ENCODE assay signal across 28 cellular contexts in the genomic region with DNA sequence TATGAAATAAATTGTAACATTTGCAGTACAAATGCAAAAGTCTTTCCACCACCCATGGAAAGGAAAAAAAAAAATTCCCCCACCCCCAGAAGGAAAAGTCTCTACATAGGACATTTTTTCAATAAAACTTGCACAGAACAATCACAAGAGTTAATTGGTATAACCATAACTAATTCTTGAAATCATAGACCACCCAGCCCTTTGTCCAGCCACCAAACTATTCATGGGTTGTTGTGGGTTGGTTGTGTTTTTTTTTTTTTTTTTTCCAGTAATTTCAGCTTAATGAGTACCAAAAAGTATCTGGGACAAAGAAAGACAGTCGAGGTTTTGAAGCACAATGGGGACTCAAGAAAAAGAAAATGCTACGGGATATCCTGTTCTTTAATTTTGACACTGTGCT.
"Had no signal": no experiment of that assay in that cellular context is flagged by ENCODE, and none has a peak within 500 bp of the region (broad histone marks: within the 10 kb centered on the region; RNA-seq: fewer than 3 reads in every experiment).

No MANE protein-coding gene starts in this region.

- H3K9me3 Mint-ChIP-seq: nephron, type B pancreatic cell had no signal

- H3K4me1 Mint-ChIP-seq: naive thymus-derived CD4-positive, alpha-beta T cell; natural killer cell; nephron; stimulated activated memory B cell treated with anti-CD40 and anti-IgM and Interleukin-4, amounts not matched to agents 10 μg/mL and 1 μg/mL and 100 μg/mL, for 72 hours; stimulated activated naive CD8-positive, alpha-beta T cell treated with anti-CD3 and anti-CD28 coated beads, Interleukin-15, amount 100 ng/mL, for 72 hours had no signal

- H3K9me3 ChIP-seq: neutrophil, pancreas, psoas muscle, right lobe of liver, sigmoid colon, suprapubic skin, testis, tibial artery, transverse colon, upper lobe of right lung, uterus had no signal

- H3K36me3 ChIP-seq: neutrophil, pancreas, right lobe of liver, sigmoid colon, suprapubic skin, tibial artery, transverse colon, upper lobe of right lung, uterus had no signal

- H3K36me3 Mint-ChIP-seq: naive thymus-derived CD4-positive, alpha-beta T cell; natural killer cell; stimulated activated memory B cell treated with anti-CD40 and anti-IgM and Interleukin-4, amounts not matched to agents 10 μg/mL and 1 μg/mL and 100 μg/mL, for 72 hours; type B pancreatic cell had no signal

- DNase-seq: naive thymus-derived CD4-positive, alpha-beta T cell; natural killer cell; nucleus accumbens; pancreas; psoas muscle; right cardiac atrium; right lobe of liver; sigmoid colon; small intestine; stimulated activated CD4-positive, alpha-beta T cell treated with anti-CD3 and anti-CD28 coated beads, Interleukin-15, amount 100 ng/mL, for 24 hours; stimulated activated CD4-positive, alpha-beta T cell treated with anti-CD3 and anti-CD28 coated beads, Interleukin-2, amount 100 ng/mL, for 24 hours; stimulated activated CD4-positive, alpha-beta T cell treated with anti-CD3 and anti-CD28 coated beads, Interleukin-2, amount 100 ng/mL, for 48 hours; stimulated activated CD4-positive, alpha-beta T cell treated with anti-CD3 and anti-CD28 coated beads, Interleukin-4, amount 100 ng/mL, for 4 hours; stimulated activated CD8-positive, alpha-beta memory T cell treated with anti-CD3 and anti-CD28 coated beads, Interleukin-4, amount 100 ng/mL, for 48 hours; stimulated activated naive CD4-positive, alpha-beta T cell; stimulated activated naive CD8-positive, alpha-beta T cell treated with anti-CD3 and anti-CD28 coated beads, Interleukin-15, amount 100 ng/mL, for 72 hours; stimulated activated naive CD8-positive, alpha-beta T cell treated with anti-CD3 and anti-CD28 coated beads, Interleukin-15, Interleukin-2, amounts not matched to agents 100 U/mL and 50 U/mL, for 24 hours; substantia nigra; testis; tibial artery; transverse colon; upper lobe of right lung; uterus had no signal

- H3K27ac ChIP-seq: neutrophil, pancreas, psoas muscle, right lobe of liver, sigmoid colon, suprapubic skin, testis, tibial artery, transverse colon, upper lobe of right lung, uterus had no signal

- H3K4me3 Mint-ChIP-seq: naive thymus-derived CD4-positive, alpha-beta T cell; natural killer cell; nephron; stimulated activated memory B cell treated with anti-CD40 and anti-IgM and Interleukin-4, amounts not matched to agents 10 μg/mL and 1 μg/mL and 100 μg/mL, for 72 hours; stimulated activated naive CD8-positive, alpha-beta T cell treated with anti-CD3 and anti-CD28 coated beads, Interleukin-15, amount 100 ng/mL, for 72 hours; type B pancreatic cell had no signal

- H3K27me3 Mint-ChIP-seq: naive thymus-derived CD4-positive, alpha-beta T cell; stimulated activated memory B cell treated with anti-CD40 and anti-IgM and Interleukin-4, amounts not matched to agents 10 μg/mL and 1 μg/mL and 100 μg/mL, for 72 hours; stimulated activated naive CD8-positive, alpha-beta T cell treated with anti-CD3 and anti-CD28 coated beads, Interleukin-15, amount 100 ng/mL, for 72 hours; type B pancreatic cell had no signal

- H3K27me3 ChIP-seq: neutrophil, pancreas, right lobe of liver, sigmoid colon, suprapubic skin, testis, tibial artery, transverse colon, upper lobe of right lung, uterus had no signal

- H3K27ac Mint-ChIP-seq: naive thymus-derived CD4-positive, alpha-beta T cell; natural killer cell; nephron; stimulated activated memory B cell treated with anti-CD40 and anti-IgM and Interleukin-4, amounts not matched to agents 10 μg/mL and 1 μg/mL and 100 μg/mL, for 72 hours; stimulated activated naive CD8-positive, alpha-beta T cell treated with anti-CD3 and anti-CD28 coated beads, Interleukin-15, amount 100 ng/mL, for 72 hours; type B pancreatic cell had no signal

- H3K4me3 ChIP-seq: pancreas, psoas muscle, right lobe of liver, sigmoid colon, suprapubic skin, testis, tibial artery, transverse colon, upper lobe of right lung, uterus had no signal

- H3K4me1 ChIP-seq: psoas muscle, sigmoid colon, suprapubic skin, testis, tibial artery, transverse colon, upper lobe of right lung, uterus had no signal
